Comparison of ENCODE assay signal across 23 cellular contexts in the genomic region with DNA sequence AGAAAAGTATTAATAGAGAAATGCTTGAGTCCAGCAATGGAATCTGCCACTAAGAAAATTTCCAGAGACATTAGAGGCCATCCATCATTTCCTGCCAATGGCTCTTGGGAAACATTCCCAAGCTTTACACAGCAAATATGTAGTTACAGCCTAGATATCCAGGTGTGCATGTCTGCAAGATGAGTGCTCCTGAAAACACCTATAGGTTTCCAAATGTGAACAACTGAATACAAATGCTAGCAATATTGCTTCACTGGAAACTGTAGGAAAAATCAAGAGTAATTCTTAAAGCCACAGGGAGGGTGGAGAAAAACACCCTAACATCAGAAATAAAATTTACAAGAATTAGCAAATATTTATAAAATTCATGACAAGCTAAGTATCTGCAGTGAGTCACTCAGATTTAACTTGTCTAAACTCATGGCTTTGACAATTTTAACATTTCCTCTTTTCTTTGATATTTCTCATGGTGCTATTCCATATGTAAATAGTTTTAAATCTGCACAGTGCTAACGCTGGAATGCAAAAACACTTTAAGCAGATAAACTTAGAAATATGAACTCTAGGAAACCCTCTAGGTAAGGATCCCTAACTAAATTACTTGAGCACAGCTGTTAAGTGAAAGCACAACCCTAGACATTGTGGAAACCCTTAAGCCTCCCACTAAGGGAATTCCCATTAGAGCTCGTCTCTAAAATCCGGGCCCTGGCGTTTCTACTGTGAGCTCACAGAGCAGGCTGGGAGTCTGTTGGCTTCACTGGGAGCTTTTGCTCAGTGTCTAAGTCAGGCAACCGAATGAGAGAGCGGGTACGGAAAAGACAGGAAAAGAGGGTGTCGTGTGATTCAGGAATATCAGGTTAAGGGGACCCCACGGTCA.
DNase-seq lines count a peak whose midpoint lies in the region; ATAC-seq, FAIRE-seq and TF ChIP-seq lines count a peak whose summit lies in the region.
"Had no signal": no experiment of that assay in that cellular context is flagged by ENCODE, and none has a peak within 500 bp of the region (broad histone marks: within the 10 kb centered on the region; RNA-seq: fewer than 3 reads in every experiment).

No MANE protein-coding gene starts in this region.

- H4K8ac ChIP-seq in trophoblast cell (ENCODE audit: low read depth, low read length) = no peak overlapping the region

- H3K9me3 ChIP-seq in RWPE2 (ENCODE audit: severe bottlenecking) (no peaks in the 10 kb centered on the region), trophoblast cell (ENCODE audit: insufficient read depth, low read depth, low read length) (no peaks in the 10 kb centered on the region)
- H3K9me3 ChIP-seq: MG63 had no signal

- no peak overlapping the region for H2BK120ac ChIP-seq in trophoblast cell (ENCODE audit: insufficient read depth, low read length, poor library complexity)

- no peaks in the 10 kb centered on the region for H3K79me2 ChIP-seq in trophoblast cell (ENCODE audit: control insufficient read depth, insufficient read depth, low read length, poor library complexity)

- WGBS in trophoblast cell (ENCODE audit: extremely low coverage, insufficient coverage, insufficient read length) = no CpG with 5 or more reads among the region's 9 CpGs

- no peaks in the 10 kb centered on the region for H3K36me3 Mint-ChIP-seq in osteocyte (ENCODE audit: unreplicated experiment)
- H3K36me3 Mint-ChIP-seq: CD8-positive, alpha-beta T cell had no signal

- no peak overlapping the region for H2AFZ ChIP-seq in trophoblast cell (ENCODE audit: insufficient read depth, low read length, poor library complexity)
- H2AFZ ChIP-seq: GM23338 had no signal

- H3K79me1 ChIP-seq in trophoblast cell (ENCODE audit: low read length) = peaks cover 9% of the 10 kb centered on the region

- H3K18ac ChIP-seq in trophoblast cell (ENCODE audit: low read length) = no peak overlapping the region

- peak overlapping the region; percentile 45 for H4K91ac ChIP-seq in trophoblast cell (ENCODE audit: low read depth, low read length)

- ATAC-seq in RWPE2 (ENCODE audit: low read depth) (peak; percentile 53; the same call in 2 of the 3 replicates), foreskin keratinocyte (peak; percentile 22), HG03354 (IDR thresholded peaks at IDR 0.05; ENCODE audit: poor library complexity, severe bottlenecking, unreplicated experiment) (no peak), HG03025 (IDR thresholded peaks at IDR 0.05; ENCODE audit: low FRiP score, unreplicated experiment) (no peak)
- ATAC-seq: CD8-positive, alpha-beta T cell; GM23338 had no signal

- H3K27ac Mint-ChIP-seq in osteocyte (ENCODE audit: unreplicated experiment) = no peak overlapping the region
- H3K27ac Mint-ChIP-seq: B cell; CD8-positive, alpha-beta T cell; GM23338 had no signal

- no peaks in the 10 kb centered on the region for H3K9me3 Mint-ChIP-seq in osteocyte (ENCODE audit: unreplicated experiment)
- H3K9me3 Mint-ChIP-seq: CD8-positive, alpha-beta T cell had no signal

- H3K27me3 Mint-ChIP-seq in osteocyte (ENCODE audit: unreplicated experiment) = no peaks in the 10 kb centered on the region
- H3K27me3 Mint-ChIP-seq: B cell had no signal

- TF ChIP-seq CTCF in RWPE2 (IDR thresholded peaks at IDR 0.05; ENCODE audit: poor library complexity, severe bottlenecking) (no peak), foreskin keratinocyte (conservative IDR thresholded peaks at IDR 0.05) (no peak), osteocyte (IDR thresholded peaks at IDR 0.05) (no peak)

- no peaks in the 10 kb centered on the region for H3K27me3 ChIP-seq in RWPE2 (ENCODE audit: insufficient read depth, poor library complexity, severe bottlenecking)
- no peaks in the 10 kb centered on the region for H3K27me3 ChIP-seq in foreskin keratinocyte
- no peaks in the 10 kb centered on the region for H3K27me3 ChIP-seq in trophoblast cell (ENCODE audit: insufficient read depth, low read length)
- H3K27me3 ChIP-seq: MG63 had no signal

- H3K4me1 Mint-ChIP-seq in osteocyte (ENCODE audit: unreplicated experiment) = peaks cover 42% of the 10 kb centered on the region
- H3K4me1 Mint-ChIP-seq: B cell had no signal

- no peak overlapping the region for H2BK5ac ChIP-seq in trophoblast cell (ENCODE audit: low read depth, low read length, poor library complexity)

- H3K4me1 ChIP-seq in RWPE2 (ENCODE audit: insufficient read depth, poor library complexity, severe bottlenecking) (peaks cover 22% of the 10 kb centered on the region), foreskin keratinocyte (peaks cover 37% of the 10 kb centered on the region), trophoblast cell (ENCODE audit: control insufficient read depth in 1 of 2, insufficient read depth in 2 of 2, low read length in 2 of 2) (peaks cover 14 to 20% of the 10 kb centered on the region in 2 experiments)

- H3K36me3 ChIP-seq in RWPE2 (ENCODE audit: low read depth) = no peaks in the 10 kb centered on the region
- no peaks in the 10 kb centered on the region for H3K36me3 ChIP-seq in trophoblast cell (ENCODE audit: control insufficient read depth in 1 of 2, insufficient read depth in 2 of 2, low read length in 2 of 2)
- H3K36me3 ChIP-seq: MG63 had no signal

- no peak overlapping the region for H4K12ac ChIP-seq in trophoblast cell (ENCODE audit: low read depth, low read length)

- H3K14ac ChIP-seq in trophoblast cell (ENCODE audit: low read length) = peak overlapping the region; percentile 7

- no peak overlapping the region for H3K4me2 ChIP-seq in trophoblast cell (ENCODE audit: low read length)
- H3K4me2 ChIP-seq: GM23338 had no signal

- peak overlapping the region; percentile 61 for H3K27ac ChIP-seq in RWPE2 (ENCODE audit: poor library complexity, severe bottlenecking)
- peak overlapping the region; percentile 94 for H3K27ac ChIP-seq in foreskin keratinocyte
- peak overlapping the region; percentile 61 for H3K27ac ChIP-seq in trophoblast cell (ENCODE audit: low read depth, low read length)
- H3K27ac ChIP-seq: HL-60 had no signal

- FAIRE-seq in G401.6 (lab: Jason Lieb, UNC) = peak; percentile 94
- FAIRE-seq: D721Med, GM12892, GM19239 had no signal

- DNase-seq in RWPE2 (ENCODE audit: low spot score) = peak; percentile 16
- DNase-seq in foreskin keratinocyte = peak; percentile 63 to 75
- peak in 1 of 2 donors; percentile 18 for DNase-seq in trophoblast cell
- DNase-seq in osteocyte (ENCODE audit: extremely low spot score, unreplicated experiment) = no peak
- DNase-seq: ACHN; CD8-positive, alpha-beta T cell; DMS79 treated with DMSO at 0.1 percent for 48 hours; GDM1; KBM-7; MG63; NCI-H1092 treated with DMSO at 0.1 percent for 48 hours; NCI-H1694; NCI-H2107; NCI-H226 had no signal

- peak overlapping the region; percentile 6 for H3K4ac ChIP-seq in trophoblast cell (ENCODE audit: low read depth, low read length)

- H3K23ac ChIP-seq in trophoblast cell (ENCODE audit: low read length) = no peak overlapping the region

- no peak overlapping the region for H3K4me3 Mint-ChIP-seq in osteocyte (ENCODE audit: unreplicated experiment)
- H3K4me3 Mint-ChIP-seq: B cell; CD8-positive, alpha-beta T cell; GM23338 had no signal

- H2AK5ac ChIP-seq in trophoblast cell (ENCODE audit: low read length) = no peak overlapping the region

- H3K4me3 ChIP-seq in RWPE2 (ENCODE audit: severe bottlenecking) = no peak overlapping the region
- no peak overlapping the region for H3K4me3 ChIP-seq in trophoblast cell (ENCODE audit: low read depth, low read length)
- H3K4me3 ChIP-seq: GM23338, MG63 had no signal

- no peak overlapping the region for H3K9ac ChIP-seq in trophoblast cell (ENCODE audit: low read length)

- H2BK12ac ChIP-seq in trophoblast cell (ENCODE audit: low read length) = peak overlapping the region; percentile 21

Comparison
In these comparisons a context has a peak if more than half of its experiments do, and no peak if none do; other contexts are left out.
1. ATAC-seq: peak in RWPE2 (single experiment) and foreskin keratinocyte (single experiment); none in HG03354 (single experiment) and HG03025 (single experiment).
2. Peak in every context shown above with its lines, with median percentiles within 50 percentile points of each other: H3K27ac ChIP-seq.